In genomic region chr3:146293401-146293800, GRCh38 we compare ENCODE assay signal across 8 cellular contexts. TPM values are rescaled to one million over a fixed set of nuclear protein-coding genes. Genes with fewer than 3 reads are reported as not detected.
"Had no signal": no experiment of that assay in that cellular context is flagged by ENCODE, and none has a peak within 500 bp of the region (broad histone marks: within the 10 kb centered on the region; RNA-seq: fewer than 3 reads in every experiment).

No MANE protein-coding gene starts in this region.

RNA-seq across cellular contexts. Expression of gene PLSCR4, which starts 42.5 kb away (rescaled TPM):
- total RNA-seq: activated naive CD4-positive, alpha-beta T cell treated with anti-CD3 and anti-CD28 coated beads for 36 hours; activated naive CD4-positive, alpha-beta T cell treated with anti-CD3 and anti-CD28 coated beads, Interleukin-2, amount 50 U/mL, for 72 hours; activated naive CD8-positive, alpha-beta T cell treated with anti-CD3 and anti-CD28 coated beads for 36 hours; activated naive CD8-positive, alpha-beta T cell treated with anti-CD3 and anti-CD28 coated beads, Interleukin-2, amount 10 ng/mL, durations not matched to agents 7 days and 5 days; activated T-cell treated with anti-CD3 and anti-CD28 coated beads, Interleukin-2, amount 50 U/mL, for 72 hours; activated T-helper 1 cell treated with anti-CD3 and anti-CD28 coated beads, Interleukin-12 subunit alpha, Interleukin-12 subunit beta, Interleukin-2, Interleukin-4 antibody, amounts not matched to agents 30 ng/mL and 10 ng/mL and 1 ng/mL, durations not matched to agents 14 hours and 24 hours and 36 hours; activated T-helper 17 cell treated with anti-CD3 and anti-CD28 coated beads, Interleukin-2, amount 50 U/mL, for 72 hours; activated T-helper 2 cell treated with anti-CD3 and anti-CD28 coated beads, Interferon-gamma antibody, Interleukin-2, Interleukin-4, amounts not matched to agents 10 μg/mL and 5 μg/mL and 100 μg/mL, durations not matched to agents 14 hours and 24 hours and 36 hours had no signal
